Comparison of ENCODE assay signal across 9 cellular contexts in the genomic region with DNA sequence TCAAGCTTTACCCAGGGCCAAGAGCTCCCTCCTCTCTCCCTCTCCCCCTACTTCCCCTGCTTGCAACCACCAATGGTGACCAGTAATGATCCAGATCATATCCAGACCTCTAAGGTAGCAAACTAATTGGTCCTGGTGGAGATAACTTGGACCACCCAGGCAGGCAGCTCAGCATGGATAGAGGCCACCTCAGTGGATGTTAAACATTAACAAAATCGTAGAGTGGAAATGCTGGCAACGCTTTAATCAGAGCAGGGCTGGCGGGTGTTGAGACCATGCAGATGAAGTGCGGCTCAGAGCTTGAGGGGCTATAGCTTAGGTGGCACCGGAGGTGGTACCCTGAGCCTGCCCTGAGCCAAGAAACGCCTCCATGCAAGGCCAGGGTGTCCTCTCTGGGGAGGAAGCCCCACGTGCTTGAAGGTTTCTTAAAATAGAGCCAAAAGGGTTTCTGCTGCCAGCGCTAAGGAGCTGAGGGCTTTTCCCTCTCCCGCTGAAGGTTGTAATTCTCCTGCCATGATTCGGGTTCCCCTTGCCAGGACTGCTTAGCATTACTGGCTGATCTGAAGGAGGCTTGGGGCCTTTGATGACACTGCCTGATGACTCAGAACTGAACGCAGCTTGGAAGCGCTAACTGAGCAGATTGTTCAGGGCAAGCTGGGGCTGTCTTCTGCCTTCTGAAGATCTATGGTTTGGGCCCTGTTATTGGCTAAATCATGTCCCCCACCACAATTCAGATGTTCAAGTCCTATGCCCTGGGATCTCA.
A peak's percentile ranks its signal among the peaks of the same experiment; 100 is the strongest.
DNase-seq lines count a peak whose midpoint lies in the region; ATAC-seq lines count a peak whose summit lies in the region.
"Had no signal": no experiment of that assay in that cellular context is flagged by ENCODE, and none has a peak within 500 bp of the region (broad histone marks: within the 10 kb centered on the region; RNA-seq: fewer than 3 reads in every experiment).

No MANE protein-coding gene starts in this region.

- no peaks in the 10 kb centered on the region for H3K36me3 Mint-ChIP-seq in immature natural killer cell

- H3K36me3 ChIP-seq in SJCRH30: no peaks in the 10 kb centered on the region

- peak; percentile 2 for DNase-seq in stimulated activated CD4-positive, alpha-beta T cell treated with anti-CD3 and anti-CD28 coated beads, Interleukin-4, amount 100 ng/mL, for 1 hour
- DNase-seq in stimulated activated CD4-positive, alpha-beta T cell treated with anti-CD3 and anti-CD28 coated beads, Interleukin-2, amount 100 ng/mL, for 24 hours: no peak
- DNase-seq in SJCRH30 (peak; percentile 28 to 35), iris pigment epithelial cell (ENCODE audit: low read depth) (peak; percentile 43), immature natural killer cell (no peak), superior temporal gyrus (ENCODE audit: extremely low spot score) (no peak)
- no peak for DNase-seq in activated CD4-positive, alpha-beta T cell treated with anti-CD3 and anti-CD28 coated beads, Interleukin-2, amount 50 U/mL, for 4 hours
- DNase-seq: SHP77 had no signal

- no peak overlapping the region; the same call in 1 of the 2 replicates for H3K4me3 ChIP-seq in SJCRH30

- no peaks in the 10 kb centered on the region for H3K4me1 ChIP-seq in SJCRH30

- peaks cover 2 to 9% (median 5%) of the 10 kb centered on the region in 3 donors for H3K27me3 Mint-ChIP-seq in immature natural killer cell (ENCODE audit: low read depth in 3 of 3)

- no peaks in the 10 kb centered on the region for H3K27me3 ChIP-seq in SJCRH30

- no peak for ATAC-seq in GM18861 (IDR thresholded peaks at IDR 0.05; ENCODE audit: unreplicated experiment)

- no peaks in the 10 kb centered on the region for H3K9me3 Mint-ChIP-seq in immature natural killer cell

- no peak overlapping the region; the same call in 1 of the 2 replicates for H3K27ac ChIP-seq in SJCRH30

- no peaks in the 10 kb centered on the region for H3K4me1 Mint-ChIP-seq in immature natural killer cell

- no peak overlapping the region for H3K27ac Mint-ChIP-seq in immature natural killer cell

- H3K4me3 Mint-ChIP-seq in immature natural killer cell: no peak overlapping the region

- H3K9me3 ChIP-seq in SJCRH30 (replicated peaks): no peaks in the 10 kb centered on the region

Comparison
In these comparisons a context has a peak if more than half of its experiments do, and no peak if none do; other contexts are left out.
1. DNase-seq: peak in stimulated activated CD4-positive, alpha-beta T cell treated with anti-CD3 and anti-CD28 coated beads, Interleukin-4, amount 100 ng/mL, for 1 hour (single experiment), SJCRH30 (2 of 2) and iris pigment epithelial cell (single experiment); none in stimulated activated CD4-positive, alpha-beta T cell treated with anti-CD3 and anti-CD28 coated beads, Interleukin-2, amount 100 ng/mL, for 24 hours (0 of 2), immature natural killer cell (0 of 3), superior temporal gyrus (single experiment) and activated CD4-positive, alpha-beta T cell treated with anti-CD3 and anti-CD28 coated beads, Interleukin-2, amount 50 U/mL, for 4 hours (0 of 2).